In genomic region chr7:138158739-138159528, GRCh38 we compare ENCODE assay signal across 26 cellular contexts.
A peak's percentile ranks its signal among the peaks of the same experiment; 100 is the strongest.
DNase-seq lines count a peak whose midpoint lies in the region; ATAC-seq, FAIRE-seq and TF ChIP-seq lines count a peak whose summit lies in the region.
"Had no signal": no experiment of that assay in that cellular context is flagged by ENCODE, and none has a peak within 500 bp of the region (broad histone marks: within the 10 kb centered on the region; RNA-seq: fewer than 3 reads in every experiment).

No MANE protein-coding gene starts in this region.

- no peak for TF ChIP-seq POLR2A in right lobe of liver (IDR thresholded peaks at IDR 0.05)

- no peaks in the 10 kb centered on the region for H3K9me2 ChIP-seq in MM.1S (replicated peaks; ENCODE audit: insufficient read depth, low read length)

- H3K27me3 Mint-ChIP-seq in WTC11 (ENCODE audit: low read depth) (no peaks in the 10 kb centered on the region), progenitor cell of endocrine pancreas (no peaks in the 10 kb centered on the region)
- H3K27me3 Mint-ChIP-seq in stimulated activated naive CD8-positive, alpha-beta T cell treated with anti-CD3 and anti-CD28 coated beads, Interleukin-15, amount 100 ng/mL, for 72 hours: no peaks in the 10 kb centered on the region
- H3K27me3 Mint-ChIP-seq: B cell, T-cell had no signal

- no peaks in the 10 kb centered on the region for H3K27me3 ChIP-seq in right lobe of liver
- peaks cover 20% of the 10 kb centered on the region for H3K27me3 ChIP-seq in MM.1S (replicated peaks; ENCODE audit: insufficient read depth, low read length)
- H3K27me3 ChIP-seq: SJSA1 had no signal

- no peak overlapping the region for H3K9ac ChIP-seq in MM.1S (ENCODE audit: low read length)
- H3K9ac ChIP-seq: GM23248 had no signal

- DNase-seq in DMS53 treated with DMSO at 0.1 percent for 48 hours (lab: John Stamatoyannopoulos, UW; ENCODE audit: unreplicated experiment) (peak; percentile 46), WTC11 (ENCODE audit: low spot score) (no peak), right lobe of liver (no peak), progenitor cell of endocrine pancreas (ENCODE audit: low spot score, unreplicated experiment) (no peak), HTR-8/SVneo (ENCODE audit: insufficient read length, low spot score) (no peak), MM.1S (no peak)
- no peak for DNase-seq in stimulated activated naive CD8-positive, alpha-beta T cell treated with anti-CD3 and anti-CD28 coated beads, Interleukin-15, amount 100 ng/mL, for 72 hours
- DNase-seq: Calu3; CD8-positive, alpha-beta T cell; GM23248; HFFc6; NCI-H1092 treated with DMSO at 0.1 percent for 48 hours; NCI-H1436; NCI-H187; NCI-H2081 treated with DMSO at 0.1 percent for 48 hours; NCI-H2171; NCI-H446; NCI-H524 treated with DMSO at 0.1 percent for 48 hours; NCI-H774; NK-92 treated with Interleukin-12 subunit alpha and Interleukin-12 subunit beta, amount 100 ng/mL, for 24 hours; PC-3; T-cell had no signal

- peaks cover 0 to 15% (median 6%) of the 10 kb centered on the region in 4 donors for H3K4me1 ChIP-seq in right lobe of liver
- H3K4me1 ChIP-seq in MM.1S (ENCODE audit: low read length): no peaks in the 10 kb centered on the region
- H3K4me1 ChIP-seq: SJSA1 had no signal

- H3K36me3 ChIP-seq in right lobe of liver (no peaks in the 10 kb centered on the region), MM.1S (replicated peaks; ENCODE audit: insufficient read depth, low read length) (no peaks in the 10 kb centered on the region)
- H3K36me3 ChIP-seq: HAP-1, SJSA1 had no signal

- H3K4me3 ChIP-seq in right lobe of liver (peak overlapping the region in 2 of 3 donors; percentile 6 to 31), MM.1S (ENCODE audit: low read length) (no peak overlapping the region)
- H3K4me3 ChIP-seq: GM23248, HAP-1, SJSA1 had no signal

- TF ChIP-seq CTCF in WTC11 (IDR thresholded peaks at IDR 0.05) (no peak), right lobe of liver (IDR thresholded peaks at IDR 0.05) (no peak), progenitor cell of endocrine pancreas (IDR thresholded peaks at IDR 0.05; ENCODE audit: unreplicated experiment) (no peak), MM.1S (IDR thresholded peaks at IDR 0.05; ENCODE audit: low read length) (no peak)

- H3K79me2 ChIP-seq in MM.1S (ENCODE audit: low read length): no peaks in the 10 kb centered on the region

- H3K27ac ChIP-seq in right lobe of liver (peak overlapping the region in 2 of 3 donors; percentile 34 to 63), MM.1S (ENCODE audit: low read length) (no peak overlapping the region)
- H3K27ac ChIP-seq: C4-2B, GM23248, SJSA1 had no signal

- ATAC-seq in WTC11 (no peak), right lobe of liver (peak; percentile 80 to 91 (median 82))
- no peak for ATAC-seq in stimulated activated naive CD8-positive, alpha-beta T cell treated with anti-CD3 and anti-CD28 coated beads, Interleukin-15, amount 100 ng/mL, for 72 hours
- ATAC-seq: CD8-positive, alpha-beta T cell; PC-3; T-cell had no signal

- H3K4me1 Mint-ChIP-seq in WTC11 (peaks cover 3% of the 10 kb centered on the region), progenitor cell of endocrine pancreas (ENCODE audit: low read depth) (peaks cover 14% of the 10 kb centered on the region)
- no peaks in the 10 kb centered on the region for H3K4me1 Mint-ChIP-seq in stimulated activated naive CD8-positive, alpha-beta T cell treated with anti-CD3 and anti-CD28 coated beads, Interleukin-15, amount 100 ng/mL, for 72 hours
- H3K4me1 Mint-ChIP-seq: B cell, T-cell had no signal

- peaks cover 15% of the 10 kb centered on the region for H3K36me3 Mint-ChIP-seq in WTC11
- peaks cover 2% of the 10 kb centered on the region for H3K36me3 Mint-ChIP-seq in progenitor cell of endocrine pancreas (ENCODE audit: insufficient read depth)
- H3K36me3 Mint-ChIP-seq: CD8-positive, alpha-beta T cell; T-cell had no signal

- CTCF ChIA-PET in WTC11 (lab: Charles Lee): no interaction called here

- H3K9me3 ChIP-seq in right lobe of liver (no peaks in the 10 kb centered on the region), MM.1S (replicated peaks; ENCODE audit: insufficient read depth, low read length) (no peaks in the 10 kb centered on the region)
- H3K9me3 ChIP-seq: SJSA1 had no signal

- H2AFZ ChIP-seq in MM.1S (ENCODE audit: low read length): no peak overlapping the region
- H2AFZ ChIP-seq: GM23248 had no signal

- 61% methylated on average over 6 of the region's 6 CpGs for WGBS in right lobe of liver (ENCODE audit: insufficient coverage, low coverage, low lambda C conversion rate, missing lambda C conversion rate)

- intact Hi-C loops in right lobe of liver (cut with DNase I): no loop called here

- H3K27ac Mint-ChIP-seq in WTC11 (peak overlapping the region; percentile 15; the same call in 1 of the 2 replicates), progenitor cell of endocrine pancreas (peak overlapping the region; percentile 12)
- no peak overlapping the region for H3K27ac Mint-ChIP-seq in stimulated activated naive CD8-positive, alpha-beta T cell treated with anti-CD3 and anti-CD28 coated beads, Interleukin-15, amount 100 ng/mL, for 72 hours
- H3K27ac Mint-ChIP-seq: B cell; CD8-positive, alpha-beta T cell; HFFc6; T-cell had no signal

- H3K4me3 Mint-ChIP-seq in WTC11 (no peak overlapping the region), progenitor cell of endocrine pancreas (ENCODE audit: low read depth) (no peak overlapping the region)
- no peak overlapping the region for H3K4me3 Mint-ChIP-seq in stimulated activated naive CD8-positive, alpha-beta T cell treated with anti-CD3 and anti-CD28 coated beads, Interleukin-15, amount 100 ng/mL, for 72 hours
- H3K4me3 Mint-ChIP-seq: B cell; CD8-positive, alpha-beta T cell; HFFc6; T-cell had no signal

- FAIRE-seq in HTR-8/SVneo (lab: Jason Lieb, UNC): no peak

- no peak overlapping the region for H3K4me2 ChIP-seq in MM.1S (ENCODE audit: low read depth, low read length)

- H3K9me3 Mint-ChIP-seq in WTC11 (peaks cover 5% of the 10 kb centered on the region), progenitor cell of endocrine pancreas (ENCODE audit: low read depth) (peaks cover under 1% of the 10 kb centered on the region)
- peaks cover under 1 to 1% of the 10 kb centered on the region in 2 donors for H3K9me3 Mint-ChIP-seq in stimulated activated naive CD8-positive, alpha-beta T cell treated with anti-CD3 and anti-CD28 coated beads, Interleukin-15, amount 100 ng/mL, for 72 hours

- H3F3A ChIP-seq in MM.1S (ENCODE audit: insufficient read depth, low read length): no peaks in the 10 kb centered on the region

- POLR2A ChIA-PET in WTC11 (lab: Charles Lee): no interaction called here

- H4K20me1 ChIP-seq in MM.1S (ENCODE audit: insufficient read depth, low read length): no peaks in the 10 kb centered on the region

TF ChIP-seq in WTC11, 78 proteins besides CTCF, POLR2A, EP300 and RAD21:
- no peak for TF ChIP-seq IRF1 (CRISPR knock-in tag; IDR thresholded peaks at IDR 0.05)
- TF ChIP-seq ZNF425 (CRISPR knock-in tag; conservative IDR thresholded peaks at IDR 0.05): no peak
- TF ChIP-seq ZNF416 (CRISPR knock-in tag; IDR thresholded peaks at IDR 0.05): no peak
- no peak for TF ChIP-seq SP1 (CRISPR knock-in tag; conservative IDR thresholded peaks at IDR 0.05)
- no peak for TF ChIP-seq ZNF396 (CRISPR knock-in tag; IDR thresholded peaks at IDR 0.05; ENCODE audit: borderline replicate concordance)
- no peak for TF ChIP-seq RORB (CRISPR knock-in tag; IDR thresholded peaks at IDR 0.05)
- TF ChIP-seq ETV6 (CRISPR knock-in tag; IDR thresholded peaks at IDR 0.05): no peak
- no peak for TF ChIP-seq SOX15 (CRISPR knock-in tag; IDR thresholded peaks at IDR 0.05)
- TF ChIP-seq FOXP4 (CRISPR knock-in tag; IDR thresholded peaks at IDR 0.05): no peak
- no peak for TF ChIP-seq CBFB (CRISPR knock-in tag; IDR thresholded peaks at IDR 0.05; ENCODE audit: low read depth)
TF ChIP-seq in WTC11: peak in this region for 0.

Comparison
In these comparisons a context has a peak if more than half of its experiments do, and no peak if none do; other contexts are left out.
1. ATAC-seq: peak in right lobe of liver (4 of 4); none in WTC11 (single experiment) and stimulated activated naive CD8-positive, alpha-beta T cell treated with anti-CD3 and anti-CD28 coated beads, Interleukin-15, amount 100 ng/mL, for 72 hours (single experiment).
2. H3K27ac Mint-ChIP-seq: peak in WTC11 (single experiment) and progenitor cell of endocrine pancreas (single experiment); none in stimulated activated naive CD8-positive, alpha-beta T cell treated with anti-CD3 and anti-CD28 coated beads, Interleukin-15, amount 100 ng/mL, for 72 hours (0 of 2).